In genomic region chr7:149196705-149197171, GRCh38 we compare ENCODE assay signal across 1 cellular context.
TF ChIP-seq lines count a peak whose summit lies in the region.

No MANE protein-coding gene starts in this region.

TF ChIP-seq in GM12878, 131 proteins besides CTCF, POLR2A, EP300 and RAD21:
- TF ChIP-seq HDAC6 (IDR thresholded peaks at IDR 0.05; ENCODE audit: unreplicated experiment) (no peak), SREBF1 (IDR thresholded peaks at IDR 0.05; ENCODE audit: low read length) (no peak), SMAD1 (IDR thresholded peaks at IDR 0.05; ENCODE audit: low read depth, partially characterized antibody) (no peak), ZNF207 (IDR thresholded peaks at IDR 0.05; ENCODE audit: borderline replicate concordance) (no peak), IKZF2 (IDR thresholded peaks at IDR 0.05) (no peak), NBN (IDR thresholded peaks at IDR 0.05) (no peak), DPF2 (IDR thresholded peaks at IDR 0.05) (no peak), YY1 (IDR thresholded peaks at IDR 0.05; ENCODE audit: low read depth, low read length) (no peak), HDGF (IDR thresholded peaks at IDR 0.05) (no peak), ZNF274 (IDR thresholded peaks at IDR 0.05; ENCODE audit: insufficient read depth, insufficient read length) (no peak), ATF7 (IDR thresholded peaks at IDR 0.05; ENCODE audit: low read depth) (no peak), MEF2B (IDR thresholded peaks at IDR 0.05; ENCODE audit: partially characterized antibody, poor library complexity, severe bottlenecking) (no peak), NFIC (IDR thresholded peaks at IDR 0.05; ENCODE audit: low read depth, low read length) (no peak), HDAC2 (IDR thresholded peaks at IDR 0.05) (no peak), RUNX3 (IDR thresholded peaks at IDR 0.05; ENCODE audit: low read length) (no peak), GABPA (IDR thresholded peaks at IDR 0.05; ENCODE audit: low read depth) (no peak), JUND (IDR thresholded peaks at IDR 0.05; ENCODE audit: low read depth, low read length) (no peak)
